ENCODE assay signal across 8 cellular contexts in genomic region chr6:66057034-66057433, GRCh38.
"Had no signal": no experiment of that assay in that cellular context is flagged by ENCODE, and none has a peak within 500 bp of the region (broad histone marks: within the 10 kb centered on the region; RNA-seq: fewer than 3 reads in every experiment).

No MANE protein-coding gene starts in this region.

- ATAC-seq: HCT116 had no signal

- H3K27ac ChIP-seq: GM23248, HL-60 had no signal

- H3K4me3 ChIP-seq: GM23248, HAP-1 had no signal

- DNase-seq: GM23248, GOT3, H7, HFFc6, KG1 had no signal

- H3K9ac ChIP-seq: GM23248 had no signal

- H2AFZ ChIP-seq: GM23248 had no signal

- H3K4me1 ChIP-seq: HAP-1 had no signal

- H3K36me3 ChIP-seq: HAP-1 had no signal

- H3K9me3 ChIP-seq: HAP-1 had no signal
